ENCODE assay signal across 8 cellular contexts in the genomic region with DNA sequence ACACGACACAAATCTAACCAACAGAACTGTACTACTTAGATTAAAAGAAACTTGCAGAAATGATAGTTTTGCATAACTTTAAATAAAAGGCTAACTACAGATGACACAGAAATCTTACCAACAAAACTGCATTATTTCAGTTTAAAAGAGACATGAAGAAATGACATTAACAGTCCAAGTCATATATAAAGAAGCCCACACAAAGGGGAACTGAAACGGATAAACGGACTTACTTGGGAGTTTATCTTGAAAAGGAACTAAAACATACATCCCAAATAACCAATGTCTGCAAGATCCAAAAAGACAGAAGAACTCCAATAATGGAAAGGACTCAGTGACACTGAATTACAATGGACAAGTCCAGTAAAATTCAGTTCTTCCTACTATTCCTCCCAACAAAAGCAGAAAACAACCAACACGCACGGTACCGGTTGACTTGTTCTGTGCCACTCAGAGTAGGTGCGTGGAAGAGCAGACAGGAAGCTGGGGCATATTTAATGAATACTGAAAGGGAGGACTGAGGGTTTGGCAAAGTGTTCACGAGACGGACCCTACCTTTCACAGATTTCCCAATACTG. TPM values are rescaled to one million over a fixed set of nuclear protein-coding genes. Genes with fewer than 3 reads are reported as not detected.
DNase-seq lines count a peak whose midpoint lies in the region; ATAC-seq and TF ChIP-seq lines count a peak whose summit lies in the region.

No MANE protein-coding gene starts in this region.

- no peak for DNase-seq in CD14-positive monocyte (ENCODE audit: low spot score)
- peak; percentile 46 for DNase-seq in germinal center (ENCODE audit: low spot score)
- no peak for DNase-seq in NCI-H1105 (lab: John Stamatoyannopoulos, UW)
- no peak for DNase-seq in activated CD8-positive, alpha-beta memory T cell treated with anti-CD3 and anti-CD28 coated beads, Interleukin-2, amount 50 U/mL, for 4 hours

- peak; percentile 39 for ATAC-seq in GM19328 (IDR thresholded peaks at IDR 0.05; ENCODE audit: unreplicated experiment)
- ATAC-seq in HG03196 (IDR thresholded peaks at IDR 0.05; ENCODE audit: unreplicated experiment) = peak; percentile 52

- H3K4me3 ChIP-seq in WI38 (ENCODE audit: low read depth, low read length) (peak overlapping the region; percentile 62), parathyroid adenoma (ENCODE audit: low read depth, low read length) (peak overlapping the region; percentile 51)

- TF ChIP-seq CTCF in CD14-positive monocyte (IDR thresholded peaks at IDR 0.05) (no peak), WI38 (IDR thresholded peaks at IDR 0.05; ENCODE audit: low read depth, low read length) (no peak), parathyroid adenoma (IDR thresholded peaks at IDR 0.05) (no peak)

- H3K4me1 Mint-ChIP-seq in CD14-positive monocyte = peaks cover 19% of the 10 kb centered on the region

- H3K79me2 ChIP-seq in parathyroid adenoma = no peaks in the 10 kb centered on the region

- H3K27me3 ChIP-seq in parathyroid adenoma (ENCODE audit: control insufficient read depth, insufficient read depth, low read length) = no peaks in the 10 kb centered on the region

- H3K4me1 ChIP-seq in parathyroid adenoma = no peaks in the 10 kb centered on the region

- H3K27me3 Mint-ChIP-seq in CD14-positive monocyte (ENCODE audit: low read depth in 3 of 3) = peaks cover 15 to 20% (median 19%) of the 10 kb centered on the region in 3 donors

- peak overlapping the region; percentile 61 for H3K4me2 ChIP-seq in parathyroid adenoma (ENCODE audit: low read length)

- H3K36me3 Mint-ChIP-seq in CD14-positive monocyte = peaks cover 9 to 11% of the 10 kb centered on the region in 2 donors

- no peaks in the 10 kb centered on the region for H3K9me3 ChIP-seq in parathyroid adenoma (ENCODE audit: control insufficient read depth, low read length)

- peak overlapping the region; percentile 87 to 91 (median 90) for H3K27ac Mint-ChIP-seq in CD14-positive monocyte

- no peaks in the 10 kb centered on the region for H3K36me3 ChIP-seq in parathyroid adenoma (ENCODE audit: control insufficient read depth, insufficient read depth, low read length)

- peaks cover 0 to 10% (median 5%) of the 10 kb centered on the region in 7 donors for H3K9me3 Mint-ChIP-seq in CD14-positive monocyte

- intact Hi-C loops in CD14-positive monocyte (cut with micrococcal nuclease) = loop anchor here (10.0 kb wide), 2 partner anchors 73 to 133 kb away; no protein-coding TSS in a partner anchor

- no peak overlapping the region for H3K27ac ChIP-seq in parathyroid adenoma

- peak overlapping the region; percentile 65 for H2AFZ ChIP-seq in parathyroid adenoma

- H3K4me3 Mint-ChIP-seq in CD14-positive monocyte = peak overlapping the region; percentile 85 to 98

- no peak overlapping the region for H3K9ac ChIP-seq in parathyroid adenoma

RNA-seq across cellular contexts. Expression of a gene that starts 0.8 kb away (rescaled TPM):
- 10 to 100 TPM; 26.2 to 32.4 TPM for polyA plus RNA-seq in CD14-positive monocyte
